14 cellular contexts compared by ENCODE assay signal in the genomic region with DNA sequence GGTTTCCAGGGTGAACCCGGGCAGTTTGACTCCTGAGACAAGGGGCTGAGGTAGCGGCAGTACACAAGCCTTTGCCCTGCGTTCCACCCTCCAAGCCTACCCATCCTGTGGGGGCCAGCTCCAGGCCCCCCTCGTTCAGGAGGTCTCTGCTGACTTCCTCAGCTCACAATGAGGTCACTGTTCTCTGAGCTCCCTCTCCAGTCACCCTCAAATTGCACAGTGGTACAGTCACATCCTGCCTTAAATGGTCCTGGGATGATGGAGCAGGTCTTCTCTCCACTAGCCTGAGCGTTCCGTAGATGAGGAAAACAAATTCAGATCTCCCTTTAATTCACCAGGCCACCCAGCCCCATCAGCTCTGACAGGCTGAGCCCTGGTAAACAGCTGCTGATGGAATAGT.
DNase-seq lines count a peak whose midpoint lies in the region; ATAC-seq and TF ChIP-seq lines count a peak whose summit lies in the region.
"Had no signal": no experiment of that assay in that cellular context is flagged by ENCODE, and none has a peak within 500 bp of the region (broad histone marks: within the 10 kb centered on the region; RNA-seq: fewer than 3 reads in every experiment).

No MANE protein-coding gene starts in this region.

- no peak overlapping the region for H3K27ac Mint-ChIP-seq in T-helper 17 cell
- no peak overlapping the region; the same call in 1 of the 2 replicates for H3K27ac Mint-ChIP-seq in GM23338
- H3K27ac Mint-ChIP-seq: brain, naive B cell, type B pancreatic cell had no signal

- H3K4me1 Mint-ChIP-seq in T-helper 17 cell, result peaks cover 39% of the 10 kb centered on the region
- H3K4me1 Mint-ChIP-seq in GM23338, result peaks cover 53% of the 10 kb centered on the region

- no peaks in the 10 kb centered on the region for H3K9me3 ChIP-seq in T-helper 17 cell (ENCODE audit: control insufficient read depth, low read length, poor library complexity, severe bottlenecking)

- H3K4me3 ChIP-seq in GM23338, result no peak overlapping the region
- H3K4me3 ChIP-seq: skin epidermis had no signal

- no peaks in the 10 kb centered on the region for H3K9me2 ChIP-seq in GM23338 (ENCODE audit: insufficient read depth)

- H3F3A ChIP-seq in GM23338 (replicated peaks; ENCODE audit: low read depth), result no peaks in the 10 kb centered on the region

- H3K4me1 ChIP-seq in foreskin keratinocyte (peaks cover 72% of the 10 kb centered on the region), GM23338 (ENCODE audit: insufficient read depth) (peaks cover 12% of the 10 kb centered on the region; the same call in 1 of the 2 replicates)

- H3K4me3 Mint-ChIP-seq in T-helper 17 cell, result peak overlapping the region; percentile 70
- no peak overlapping the region for H3K4me3 Mint-ChIP-seq in GM23338
- H3K4me3 Mint-ChIP-seq: brain, type B pancreatic cell had no signal

- DNase-seq in A172 (ENCODE audit: low spot score) (peak; percentile 84), ELR (ENCODE audit: low read depth) (peak; percentile 98), T-helper 17 cell (no peak), foreskin keratinocyte (peak in 1 of 2 donors; percentile 78), GF-D8 (lab: John Stamatoyannopoulos, UW) (no peak), NCI-H146 treated with DMSO at 0.1 percent for 48 hours (lab: John Stamatoyannopoulos, UW; ENCODE audit: unreplicated experiment) (no peak), GM23338 (ENCODE audit: low spot score) (no peak)
- no peak for DNase-seq in activated effector memory CD4-positive, alpha-beta T cell treated with anti-CD3 and anti-CD28 coated beads, Interleukin-2, amount 50 U/mL, for 16 hours
- DNase-seq: naive B cell, NCI-H524 had no signal

- H3K36me3 Mint-ChIP-seq in T-helper 17 cell (ENCODE audit: low read depth) (peaks cover 3% of the 10 kb centered on the region), GM23338 (ENCODE audit: low read depth) (no peaks in the 10 kb centered on the region)
- H3K36me3 Mint-ChIP-seq: naive B cell had no signal

- TF ChIP-seq CTCF in foreskin keratinocyte (conservative IDR thresholded peaks at IDR 0.05) (no peak), GM23338 (conservative IDR thresholded peaks at IDR 0.05; ENCODE audit: low read depth in 2 of 2) (no peak)

- no peaks in the 10 kb centered on the region for H4K20me1 ChIP-seq in GM23338 (replicated peaks; ENCODE audit: insufficient read depth)

- H3K79me2 ChIP-seq in GM23338 (replicated peaks; ENCODE audit: insufficient read depth), result no peaks in the 10 kb centered on the region

- H3K36me3 ChIP-seq in GM23338 (ENCODE audit: insufficient read depth), result no peaks in the 10 kb centered on the region

- H3K27me3 Mint-ChIP-seq in T-helper 17 cell, result no peaks in the 10 kb centered on the region
- H3K27me3 Mint-ChIP-seq in GM23338 (ENCODE audit: insufficient read depth, low read depth, poor library complexity), result peaks cover 6% of the 10 kb centered on the region
- H3K27me3 Mint-ChIP-seq: brain had no signal

- no peak overlapping the region for H3K4me2 ChIP-seq in GM23338

- no peaks in the 10 kb centered on the region for H3K9me3 Mint-ChIP-seq in GM23338
- H3K9me3 Mint-ChIP-seq: brain had no signal

- ATAC-seq in T-helper 17 cell, result no peak
- ATAC-seq in foreskin keratinocyte, result peak; percentile 69
- no peak for ATAC-seq in GM23338

- H3K27ac ChIP-seq in foreskin keratinocyte (no peak overlapping the region), GM23338 (ENCODE audit: low read depth) (no peak overlapping the region)
- H3K27ac ChIP-seq: C4-2B had no signal

- H2AFZ ChIP-seq in GM23338, result no peak overlapping the region

- H3K27me3 ChIP-seq in foreskin keratinocyte (no peaks in the 10 kb centered on the region), GM23338 (ENCODE audit: insufficient read depth) (no peaks in the 10 kb centered on the region)

TF ChIP-seq in GM23338, 12 proteins besides CTCF, POLR2A, EP300 and RAD21:
- TF ChIP-seq EZH2phosphoT487 (IDR thresholded peaks at IDR 0.05; ENCODE audit: unreplicated experiment) (no peak), ZNF331 (CRISPR knock-in tag; IDR thresholded peaks at IDR 0.05; ENCODE audit: low read depth) (no peak), POLR2AphosphoS5 (IDR thresholded peaks at IDR 0.05; ENCODE audit: low read depth) (no peak), CREB1 (CRISPR knock-in tag; IDR thresholded peaks at IDR 0.05; ENCODE audit: low read depth) (no peak), STAT1 (IDR thresholded peaks at IDR 0.05; ENCODE audit: unreplicated experiment) (no peak)
- TF ChIP-seq, protein P1, sequence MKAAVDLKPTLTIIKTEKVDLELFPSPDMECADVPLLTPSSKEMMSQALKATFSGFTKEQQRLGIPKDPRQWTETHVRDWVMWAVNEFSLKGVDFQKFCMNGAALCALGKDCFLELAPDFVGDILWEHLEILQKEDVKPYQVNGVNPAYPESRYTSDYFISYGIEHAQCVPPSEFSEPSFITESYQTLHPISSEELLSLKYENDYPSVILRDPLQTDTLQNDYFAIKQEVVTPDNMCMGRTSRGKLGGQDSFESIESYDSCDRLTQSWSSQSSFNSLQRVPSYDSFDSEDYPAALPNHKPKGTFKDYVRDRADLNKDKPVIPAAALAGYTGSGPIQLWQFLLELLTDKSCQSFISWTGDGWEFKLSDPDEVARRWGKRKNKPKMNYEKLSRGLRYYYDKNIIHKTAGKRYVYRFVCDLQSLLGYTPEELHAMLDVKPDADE (IDR thresholded peaks at IDR 0.05), result no peak

Comparison
In these comparisons a context has a peak if more than half of its experiments do, and no peak if none do; other contexts are left out.
1. DNase-seq: peak in A172 (single experiment) and ELR (single experiment); none in T-helper 17 cell (0 of 3), GF-D8 (single experiment), activated effector memory CD4-positive, alpha-beta T cell treated with anti-CD3 and anti-CD28 coated beads, Interleukin-2, amount 50 U/mL, for 16 hours (single experiment), NCI-H146 treated with DMSO at 0.1 percent for 48 hours (single experiment) and GM23338 (single experiment).